ENCODE assay signal across 15 cellular contexts in the genomic region with DNA sequence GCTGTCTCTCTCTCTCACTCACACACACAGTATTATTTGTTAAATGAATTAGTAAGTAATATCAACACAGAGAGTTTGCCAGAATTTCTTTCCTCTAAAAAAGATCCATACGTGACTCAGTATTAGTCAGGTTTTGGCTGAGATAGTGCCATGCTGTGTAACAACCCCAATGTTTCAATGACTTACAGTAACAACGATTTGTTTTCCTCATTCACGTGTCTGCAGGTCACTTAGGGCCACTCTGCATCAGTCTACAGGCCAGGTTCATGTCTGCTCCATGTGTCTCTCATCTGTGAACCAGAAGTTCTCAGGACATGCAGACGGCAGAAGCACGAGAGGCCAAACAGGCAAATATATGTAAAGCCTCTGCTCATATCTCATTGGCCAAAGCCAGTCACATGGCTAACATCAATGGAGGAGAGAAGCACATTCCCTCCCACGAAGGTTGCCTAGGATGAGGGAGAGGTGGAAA.
DNase-seq lines count a peak whose midpoint lies in the region; ATAC-seq and TF ChIP-seq lines count a peak whose summit lies in the region.
"Had no signal": no experiment of that assay in that cellular context is flagged by ENCODE, and none has a peak within 500 bp of the region (broad histone marks: within the 10 kb centered on the region; RNA-seq: fewer than 3 reads in every experiment).

No MANE protein-coding gene starts in this region.

- H3K9ac ChIP-seq in colonic mucosa (ENCODE audit: low read depth in 2 of 2, low read length in 2 of 2) = no peak overlapping the region

- no peak for TF ChIP-seq CTCF in ascending aorta (IDR thresholded peaks at IDR 0.05)
- TF ChIP-seq CTCF in colonic mucosa (IDR thresholded peaks at IDR 0.05) = no peak

- H3K9me3 ChIP-seq in MG63 (no peaks in the 10 kb centered on the region), ascending aorta (no peaks in the 10 kb centered on the region), colonic mucosa (no peaks in the 10 kb centered on the region)
- H3K9me3 ChIP-seq: SJCRH30 had no signal

- no peaks in the 10 kb centered on the region for H3K36me3 ChIP-seq in MG63
- no peaks in the 10 kb centered on the region for H3K36me3 ChIP-seq in ascending aorta
- H3K36me3 ChIP-seq in colonic mucosa = no peaks in the 10 kb centered on the region
- H3K36me3 ChIP-seq: SJCRH30, WERI-Rb-1 had no signal

- H3K27ac ChIP-seq in ascending aorta (no peak overlapping the region), colonic mucosa (no peak overlapping the region)
- H3K27ac ChIP-seq: dorsolateral prefrontal cortex, SJCRH30, WERI-Rb-1 had no signal

- intact Hi-C loops in ascending aorta (cut with DNase I) = loop anchor here (1.0 kb wide), 1 partner anchor 736 kb away; no protein-coding TSS in a partner anchor
- intact Hi-C loops in colonic mucosa (cut with DNase I) = loop anchor here (5.0 kb wide), 1 partner anchor 735 kb away; no protein-coding TSS in a partner anchor

- no peaks in the 10 kb centered on the region for H3K4me1 ChIP-seq in ascending aorta
- H3K4me1 ChIP-seq in colonic mucosa = no peaks in the 10 kb centered on the region
- H3K4me1 ChIP-seq: SJCRH30 had no signal

- no peaks in the 10 kb centered on the region for H3K27me3 ChIP-seq in MG63
- no peaks in the 10 kb centered on the region for H3K27me3 ChIP-seq in ascending aorta
- no peaks in the 10 kb centered on the region for H3K27me3 ChIP-seq in colonic mucosa
- H3K27me3 ChIP-seq: SJCRH30 had no signal

- DNase-seq in Daoy (ENCODE audit: low read depth) (peak; percentile 26), MG63 (peak; percentile 53), brain pericyte (ENCODE audit: low read depth, low spot score) (peak; percentile 56), iris pigment epithelial cell (ENCODE audit: low read depth) (peak; percentile 88), ascending aorta (ENCODE audit: low spot score in 2 of 2) (no peak), NCI-H345 treated with DMSO at 0.1 percent for 48 hours (lab: John Stamatoyannopoulos, UW; ENCODE audit: unreplicated experiment) (no peak), colonic mucosa (no peak)
- DNase-seq: CD8-positive, alpha-beta T cell; dorsolateral prefrontal cortex; naive thymus-derived CD8-positive, alpha-beta T cell; NCI-H69; SJCRH30; WERI-Rb-1 had no signal

- no peak for ATAC-seq in HG02571 (IDR thresholded peaks at IDR 0.05; ENCODE audit: unreplicated experiment)
- ATAC-seq: CD8-positive, alpha-beta T cell; left lobe of liver; naive thymus-derived CD8-positive, alpha-beta T cell had no signal

- no peak overlapping the region for H3K4me3 ChIP-seq in MG63
- no peak overlapping the region for H3K4me3 ChIP-seq in ascending aorta
- H3K4me3 ChIP-seq in colonic mucosa = no peak overlapping the region
- H3K4me3 ChIP-seq: dorsolateral prefrontal cortex, SJCRH30 had no signal

Comparison
In these comparisons a context has a peak if more than half of its experiments do, and no peak if none do; other contexts are left out.
1. DNase-seq: peak in Daoy (single experiment), MG63 (single experiment), brain pericyte (single experiment) and iris pigment epithelial cell (single experiment); none in ascending aorta (0 of 2), NCI-H345 treated with DMSO at 0.1 percent for 48 hours (single experiment) and colonic mucosa (single experiment).